In genomic region chr7:150420987-150421674, GRCh38 we compare ENCODE assay signal across 9 cellular contexts. TPM values are rescaled to one million over a fixed set of nuclear protein-coding genes. Genes with fewer than 3 reads are reported as not detected.
DNase-seq lines count a peak whose midpoint lies in the region; ATAC-seq and TF ChIP-seq lines count a peak whose summit lies in the region.
"Had no signal": no experiment of that assay in that cellular context is flagged by ENCODE, and none has a peak within 500 bp of the region (broad histone marks: within the 10 kb centered on the region; RNA-seq: fewer than 3 reads in every experiment).

No MANE protein-coding gene starts in this region.

- no peak overlapping the region for H3K27ac ChIP-seq in CD4-positive, alpha-beta T cell (ENCODE audit: low read depth, low read length)
- no peak overlapping the region for H3K27ac ChIP-seq in lower lobe of right lung

- peak; percentile 99 for ATAC-seq in CD4-positive, alpha-beta T cell (ENCODE audit: poor library complexity)
- ATAC-seq in GM19438 (IDR thresholded peaks at IDR 0.05; ENCODE audit: low read depth, unreplicated experiment): peak; percentile 98
- peak; percentile 93 for ATAC-seq in HG03469 (IDR thresholded peaks at IDR 0.05; ENCODE audit: unreplicated experiment)
- ATAC-seq in lower lobe of right lung: peak; percentile 95 to 96

- no peaks in the 10 kb centered on the region for H3K27me3 Mint-ChIP-seq in CD4-positive, alpha-beta T cell
- H3K27me3 Mint-ChIP-seq: activated naive CD8-positive, alpha-beta T cell had no signal

- H3K4me3 Mint-ChIP-seq in CD4-positive, alpha-beta T cell: peak overlapping the region; percentile 18
- H3K4me3 Mint-ChIP-seq: activated naive CD8-positive, alpha-beta T cell had no signal

- DNase-seq in CD4-positive, alpha-beta T cell: peak; percentile 77 to 88 (median 84)
- DNase-seq in NCI-H69 (lab: John Stamatoyannopoulos, UW) (peak; percentile 89), choroid plexus epithelial cell (ENCODE audit: low read depth) (peak; percentile 86), lower lobe of right lung (peak; percentile 86)
- peak; percentile 90 for DNase-seq in activated CD4-positive, alpha-beta T cell treated with anti-CD3 and anti-CD28 coated beads for 48 hours
- peak; percentile 77 for DNase-seq in stimulated activated CD8-positive, alpha-beta memory T cell treated with anti-CD3 and anti-CD28 coated beads, Interleukin-12 subunit alpha, Interleukin-12 subunit beta, amount 100 ng/mL, for 1 hour (ENCODE audit: low read depth)

- no peaks in the 10 kb centered on the region for H3K27me3 ChIP-seq in CD4-positive, alpha-beta T cell (ENCODE audit: control insufficient read depth, insufficient read depth, low read length)
- no peaks in the 10 kb centered on the region for H3K27me3 ChIP-seq in lower lobe of right lung (ENCODE audit: low read depth)

- CTCF ChIA-PET in CD4-positive, alpha-beta T cell (lab: Charles Lee): interaction anchor here (0.8 to 2.2 kb wide), 3 partner anchors 15 to 43 kb away, joined by 3 to 9 read pairs (median 6); a partner anchor contains a TSS

- intact Hi-C loops in CD4-positive, alpha-beta T cell (cut with DNase I, micrococcal nuclease): loop anchor here (1.0 to 10.0 kb wide), 4 partner anchors 15 to 136 kb away; no protein-coding TSS in a partner anchor
- intact Hi-C loops in lower lobe of right lung (cut with DNase I): no loop called here

- peaks cover 6% of the 10 kb centered on the region for H3K4me1 ChIP-seq in lower lobe of right lung

- no peaks in the 10 kb centered on the region for H3K36me3 ChIP-seq in lower lobe of right lung

- H3K9me3 ChIP-seq in CD4-positive, alpha-beta T cell (ENCODE audit: control insufficient read depth, low read length): no peaks in the 10 kb centered on the region
- no peaks in the 10 kb centered on the region for H3K9me3 ChIP-seq in lower lobe of right lung

- H3K4me1 Mint-ChIP-seq in CD4-positive, alpha-beta T cell (ENCODE audit: low read depth): peaks cover 7% of the 10 kb centered on the region

- POLR2A ChIA-PET in CD4-positive, alpha-beta T cell (lab: Charles Lee): interaction anchor here (0.7 to 1.4 kb wide), 3 partner anchors 14 to 69 kb away, joined by 3 read pairs; a partner anchor contains a TSS

- no peak overlapping the region for H3K4me3 ChIP-seq in choroid plexus epithelial cell (ENCODE audit: low read depth, low read length)
- H3K4me3 ChIP-seq in lower lobe of right lung: no peak overlapping the region

- H3K9me3 Mint-ChIP-seq in CD4-positive, alpha-beta T cell: peaks cover 2% of the 10 kb centered on the region

- no peak overlapping the region for H3K27ac Mint-ChIP-seq in CD4-positive, alpha-beta T cell
- H3K27ac Mint-ChIP-seq: activated naive CD8-positive, alpha-beta T cell had no signal

- TF ChIP-seq CTCF in CD4-positive, alpha-beta T cell (IDR thresholded peaks at IDR 0.05): peak; percentile 95
- peak; percentile 90 for TF ChIP-seq CTCF in choroid plexus epithelial cell (conservative IDR thresholded peaks at IDR 0.05; ENCODE audit: low read depth, low read length)
- TF ChIP-seq CTCF in lower lobe of right lung (IDR thresholded peaks at IDR 0.05): peak; percentile 86

- no peaks in the 10 kb centered on the region for H3K36me3 Mint-ChIP-seq in CD4-positive, alpha-beta T cell (ENCODE audit: low read depth)

RNA-seq across cellular contexts. Expression of gene GIMAP8, which starts 29.3 kb away (rescaled TPM):
- total RNA-seq in CD4-positive, alpha-beta T cell: 1 to 10 TPM; 2.9 to 3.8 TPM
- total RNA-seq in lower lobe of right lung: 44.4 TPM

RNA-seq across cellular contexts. Expression of gene ZNF775, which starts 42.0 kb away (rescaled TPM):
- total RNA-seq in CD4-positive, alpha-beta T cell: under 1 TPM; 0.38 to 0.45 TPM
- 4.5 TPM for total RNA-seq in lower lobe of right lung

RNA-seq across cellular contexts. Expression of gene REPIN1, which starts 52.5 kb away (rescaled TPM):
- 10 to 100 TPM; 58.2 to 59.8 TPM for total RNA-seq in CD4-positive, alpha-beta T cell
- total RNA-seq in lower lobe of right lung: 86.0 TPM
